18 cellular contexts compared by ENCODE assay signal in the genomic region with DNA sequence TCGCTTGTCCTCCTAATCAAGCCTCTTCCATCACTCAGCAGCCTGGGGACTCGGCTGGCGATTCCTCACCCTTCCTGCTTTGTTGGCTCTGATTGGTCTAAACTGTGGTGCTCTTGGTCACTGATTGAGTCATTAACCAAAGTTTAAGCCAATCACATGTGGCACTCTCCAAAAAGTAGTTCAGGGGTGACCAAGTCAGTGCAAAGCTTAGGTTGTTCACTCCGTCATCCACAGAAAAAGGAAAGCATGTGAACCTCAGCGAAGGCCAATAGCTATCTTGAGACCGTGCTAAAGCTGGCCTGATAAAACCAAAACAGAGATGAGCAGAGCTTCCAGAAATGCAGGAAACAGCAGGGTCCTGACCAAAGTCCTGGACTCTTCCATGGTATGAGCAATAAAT. TPM values are rescaled to one million over a fixed set of nuclear protein-coding genes. Genes with fewer than 3 reads are reported as not detected.
"Had no signal": no experiment of that assay in that cellular context is flagged by ENCODE, and none has a peak within 500 bp of the region (broad histone marks: within the 10 kb centered on the region; RNA-seq: fewer than 3 reads in every experiment).

No MANE protein-coding gene starts in this region.

- H3K9me3 Mint-ChIP-seq: activated T-cell treated with anti-CD3 and anti-CD28 coated beads, Interleukin-2, amount 50 U/mL, for 24 hours; central memory CD8-positive, alpha-beta T cell; nephron progenitor cell; T-helper 2 cell treated with Interferon-gamma antibody and Interleukin-4, amounts not matched to agents 5 μg/mL and 100 μg/mL, for 36 hours had no signal

- H3K27ac ChIP-seq: ascending aorta, epithelial cell of prostate, left lung, skin epidermis, thyroid gland, vagina had no signal

- H3K36me3 Mint-ChIP-seq: activated naive CD8-positive, alpha-beta T cell treated with anti-CD3 and anti-CD28 coated beads, Interleukin-2, amount 10 ng/mL, durations not matched to agents 7 days and 5 days had no signal

- H3K27me3 ChIP-seq: ascending aorta, left lung, thyroid gland, vagina had no signal

- ATAC-seq: activated CD8-positive, alpha-beta memory T cell treated with anti-CD3 and anti-CD28 coated beads, Interleukin-2, amount 10 ng/mL, durations not matched to agents 7 days and 5 days; left lung had no signal

- H3K27ac Mint-ChIP-seq: activated CD8-positive, alpha-beta memory T cell treated with anti-CD3 and anti-CD28 coated beads, Interleukin-2, amount 10 ng/mL, durations not matched to agents 7 days and 5 days; activated naive CD8-positive, alpha-beta T cell treated with anti-CD3 and anti-CD28 coated beads, Interleukin-2, amount 10 ng/mL, durations not matched to agents 7 days and 5 days; activated T-cell treated with anti-CD3 and anti-CD28 coated beads, Interleukin-2, amount 50 U/mL, for 24 hours; nephron progenitor cell; T-helper 2 cell treated with Interferon-gamma antibody and Interleukin-4, amounts not matched to agents 5 μg/mL and 100 μg/mL, for 36 hours had no signal

- H3K4me3 ChIP-seq: ascending aorta, left lung, skin epidermis, thyroid gland, vagina had no signal

- DNase-seq: activated CD4-positive, alpha-beta T cell treated with anti-CD3 and anti-CD28 coated beads, Interleukin-2, amount 50 U/mL, for 4 hours; activated CD4-positive, CD25-positive, alpha-beta regulatory T cell treated with anti-CD3 and anti-CD28 coated beads, Interleukin-2, amount 50 U/mL, for 72 hours; activated CD8-positive, alpha-beta memory T cell treated with anti-CD3 and anti-CD28 coated beads, Interleukin-2, amount 10 ng/mL, durations not matched to agents 7 days and 5 days; activated gamma-delta T cell; activated naive CD8-positive, alpha-beta T cell treated with anti-CD3 and anti-CD28 coated beads, Interleukin-2, amount 10 ng/mL, durations not matched to agents 7 days and 5 days; activated T-cell treated with anti-CD3 and anti-CD28 coated beads, Interleukin-2, amount 50 U/mL, for 24 hours; effector memory CD4-positive, alpha-beta T cell; left lung; mesenchymal stem cell; nephron progenitor cell; SW 1271; thyroid gland had no signal

- H3K4me1 ChIP-seq: ascending aorta, left lung, thyroid gland had no signal

- H3K9me3 ChIP-seq: ascending aorta, left lung, thyroid gland, vagina had no signal

- H3K36me3 ChIP-seq: ascending aorta, left lung, thyroid gland, vagina had no signal

RNA-seq across cellular contexts. Expression of gene ALPK2, which starts 4.9 kb away (rescaled TPM):
- total RNA-seq: ascending aorta had no signal
